In genomic region chr1:45952072-45952471, GRCh38 we compare ENCODE assay signal across 25 cellular contexts.
A peak's percentile ranks its signal among the peaks of the same experiment; 100 is the strongest.
DNase-seq lines count a peak whose midpoint lies in the region; ATAC-seq, FAIRE-seq and TF ChIP-seq lines count a peak whose summit lies in the region.
"Had no signal": no experiment of that assay in that cellular context is flagged by ENCODE, and none has a peak within 500 bp of the region (broad histone marks: within the 10 kb centered on the region; RNA-seq: fewer than 3 reads in every experiment).

No MANE protein-coding gene starts in this region.

- no peak overlapping the region for H2AFZ ChIP-seq in hepatocyte

- peaks cover 6% of the 10 kb centered on the region for H3K36me3 Mint-ChIP-seq in MCF 10A (ENCODE audit: insufficient read depth, unreplicated experiment)
- peaks cover 8 to 11% of the 10 kb centered on the region in 2 donors for H3K36me3 Mint-ChIP-seq in stimulated activated naive B cell treated with anti-CD40 and anti-IgM and Interleukin-4, amounts not matched to agents 10 μg/mL and 1 μg/mL and 100 μg/mL, for 72 hours

- H3K27ac Mint-ChIP-seq in MCF 10A (ENCODE audit: low read depth, unreplicated experiment): no peak overlapping the region
- no peak overlapping the region for H3K27ac Mint-ChIP-seq in stimulated activated naive B cell treated with anti-CD40 and anti-IgM and Interleukin-4, amounts not matched to agents 10 μg/mL and 1 μg/mL and 100 μg/mL, for 72 hours

- DNase-seq in MCF 10A (ENCODE audit: unreplicated experiment) (peak; percentile 67), breast epithelium (ENCODE audit: low spot score in 2 of 2) (no peak), epithelial cell of esophagus (ENCODE audit: low read depth) (peak; percentile 90), hepatocyte (ENCODE audit: low spot score) (no peak), urothelium cell line (ENCODE audit: low spot score) (no peak), AML-193 (lab: John Stamatoyannopoulos, UW) (no peak), SW480 (ENCODE audit: low spot score) (no peak)
- no peak for DNase-seq in stimulated activated naive B cell treated with anti-CD40 and anti-IgM and Interleukin-4, amounts not matched to agents 10 μg/mL and 1 μg/mL and 100 μg/mL, for 72 hours
- DNase-seq: 8988T; BE2C; DMS53; GDM1; KBM-7; NCI-H1105; NCI-H2029 treated with DMSO at 0.1 percent for 48 hours; NCI-H226; NCI-H510A treated with DMSO at 0.1 percent for 48 hours; NCI-H748 treated with DMSO at 0.1 percent for 48 hours; NK-92 treated with Interleukin-12 subunit alpha and Interleukin-12 subunit beta, amount 100 ng/mL, for 24 hours had no signal

- no peak overlapping the region for H3K4me2 ChIP-seq in hepatocyte

- no TSS peak for BruUV-seq in MCF 10A (replicated peaks; lab: Mats Ljungman, UMichigan)

- intact Hi-C loops in MCF 10A (cut with micrococcal nuclease) (no loop called here), breast epithelium (cut with DNase I; ENCODE audit: low total_unique reads) (no loop called here)

- TF ChIP-seq CTCF in MCF 10A (IDR thresholded peaks at IDR 0.05; ENCODE audit: unreplicated experiment) (no peak), breast epithelium (IDR thresholded peaks at IDR 0.05) (no peak), epithelial cell of esophagus (IDR thresholded peaks at IDR 0.05; ENCODE audit: insufficient read depth, low read depth, low read length, missing control alignments) (no peak), hepatocyte (IDR thresholded peaks at IDR 0.05; ENCODE audit: poor library complexity) (no peak)

- H3K36me3 ChIP-seq in breast epithelium (no peaks in the 10 kb centered on the region), hepatocyte (replicated peaks; ENCODE audit: insufficient read depth, low read depth) (no peaks in the 10 kb centered on the region)
- H3K36me3 ChIP-seq: BE2C had no signal

- no peaks in the 10 kb centered on the region for H3K9me2 ChIP-seq in hepatocyte (replicated peaks; ENCODE audit: insufficient read depth)

- TF ChIP-seq POLR2A in breast epithelium (IDR thresholded peaks at IDR 0.05): no peak

- no peaks in the 10 kb centered on the region for H3K27me3 Mint-ChIP-seq in MCF 10A (ENCODE audit: insufficient read depth, unreplicated experiment)
- peaks cover 0 to 3% of the 10 kb centered on the region in 2 donors for H3K27me3 Mint-ChIP-seq in stimulated activated naive B cell treated with anti-CD40 and anti-IgM and Interleukin-4, amounts not matched to agents 10 μg/mL and 1 μg/mL and 100 μg/mL, for 72 hours

- POLR2A ChIA-PET in MCF 10A (lab: Yijun Ruan, JAX): interaction anchor here (0.6 to 2.9 kb wide), 7 partner anchors 9 to 266 kb away, joined by 3 to 10 read pairs (median 5); no protein-coding TSS in a partner anchor

- no peak for ATAC-seq in stimulated activated naive B cell treated with anti-CD40 and anti-IgM and Interleukin-4, amounts not matched to agents 10 μg/mL and 1 μg/mL and 100 μg/mL, for 72 hours (replicated peaks)
- ATAC-seq: HepG2, Panc1, Right ventricle myocardium inferior had no signal

- peak overlapping the region; percentile 3 for H3K4me3 Mint-ChIP-seq in MCF 10A (ENCODE audit: unreplicated experiment)
- no peak overlapping the region for H3K4me3 Mint-ChIP-seq in stimulated activated naive B cell treated with anti-CD40 and anti-IgM and Interleukin-4, amounts not matched to agents 10 μg/mL and 1 μg/mL and 100 μg/mL, for 72 hours

- CTCF ChIA-PET in MCF 10A (lab: Yijun Ruan, JAX): interaction anchor here (0.9 to 1.0 kb wide), 2 partner anchors 18 to 70 kb away, joined by 3 read pairs; no protein-coding TSS in a partner anchor

- FAIRE-seq in urothelium cell line (lab: Jason Lieb, UNC): peak; percentile 40
- FAIRE-seq: D721Med, GM18507, HepG2 had no signal

- H3K4me3 ChIP-seq in breast epithelium (no peak overlapping the region), epithelial cell of esophagus (ENCODE audit: low read length) (no peak overlapping the region), hepatocyte (no peak overlapping the region)
- H3K4me3 ChIP-seq: SJSA1 had no signal

- H4K20me1 ChIP-seq in hepatocyte (ENCODE audit: insufficient read depth, poor library complexity, severe bottlenecking): no peaks in the 10 kb centered on the region

- H3K27me3 ChIP-seq in breast epithelium: no peaks in the 10 kb centered on the region
- no peaks in the 10 kb centered on the region for H3K27me3 ChIP-seq in hepatocyte
- H3K27me3 ChIP-seq: BE2C, SJSA1 had no signal

- no peaks in the 10 kb centered on the region for H3K9me3 Mint-ChIP-seq in MCF 10A (ENCODE audit: unreplicated experiment)
- H3K9me3 Mint-ChIP-seq in stimulated activated naive B cell treated with anti-CD40 and anti-IgM and Interleukin-4, amounts not matched to agents 10 μg/mL and 1 μg/mL and 100 μg/mL, for 72 hours: peaks cover 3% of the 10 kb centered on the region in 2 donors

- peaks cover 36% of the 10 kb centered on the region for H3K4me1 Mint-ChIP-seq in MCF 10A (ENCODE audit: insufficient read depth, unreplicated experiment)
- H3K4me1 Mint-ChIP-seq in stimulated activated naive B cell treated with anti-CD40 and anti-IgM and Interleukin-4, amounts not matched to agents 10 μg/mL and 1 μg/mL and 100 μg/mL, for 72 hours: peaks cover 12 to 23% of the 10 kb centered on the region in 2 donors

- H3K9me3 ChIP-seq in breast epithelium: no peaks in the 10 kb centered on the region
- H3K9me3 ChIP-seq in hepatocyte (ENCODE audit: low read depth): no peaks in the 10 kb centered on the region
- H3K9me3 ChIP-seq: BE2C, SJSA1 had no signal

- H3K27ac ChIP-seq in breast epithelium: no peak overlapping the region
- peak overlapping the region; percentile 92 for H3K27ac ChIP-seq in hepatocyte
- H3K27ac ChIP-seq: SJSA1 had no signal

- H3K4me1 ChIP-seq in breast epithelium (no peaks in the 10 kb centered on the region), hepatocyte (ENCODE audit: insufficient read depth) (peaks cover 25% of the 10 kb centered on the region)
- H3K4me1 ChIP-seq: BE2C had no signal

- 90% methylated on average over 2 of the region's 2 CpGs for WGBS in hepatocyte (ENCODE audit: low lambda C conversion rate, missing lambda C conversion rate)

- peaks cover 3% of the 10 kb centered on the region for H3K79me2 ChIP-seq in hepatocyte

Comparison
In these comparisons a context has a peak if more than half of its experiments do, and no peak if none do; other contexts are left out.
1. DNase-seq: peak in MCF 10A (single experiment) and epithelial cell of esophagus (single experiment); none in breast epithelium (0 of 2), hepatocyte (single experiment), urothelium cell line (single experiment), stimulated activated naive B cell treated with anti-CD40 and anti-IgM and Interleukin-4, amounts not matched to agents 10 μg/mL and 1 μg/mL and 100 μg/mL, for 72 hours (single experiment), AML-193 (0 of 2) and SW480 (single experiment).